ENCODE assay signal across 1 cellular context in genomic region chr2:170524828-170525565, GRCh38.
A peak's percentile ranks its signal among the peaks of the same experiment; 100 is the strongest.
TF ChIP-seq lines count a peak whose summit lies in the region.

No MANE protein-coding gene starts in this region.

TF ChIP-seq in GM12878, 131 proteins besides CTCF, POLR2A, EP300 and RAD21 (continued from another document):
- TF ChIP-seq RELB (IDR thresholded peaks at IDR 0.05; ENCODE audit: low read depth), result peak; percentile 71
- TF ChIP-seq IKZF2 (IDR thresholded peaks at IDR 0.05), result peak; percentile 77 to 82
- no peak for TF ChIP-seq SUZ12 (IDR thresholded peaks at IDR 0.05; ENCODE audit: unreplicated experiment)
- 0 out of 2 replicates have a peak, but pooled peaks have one; percentile 31 for TF ChIP-seq DPF2 (IDR thresholded peaks at IDR 0.05)
- no peak for TF ChIP-seq LARP7 (IDR thresholded peaks at IDR 0.05)
- no peak for TF ChIP-seq E2F8 (IDR thresholded peaks at IDR 0.05; ENCODE audit: low read depth, partially characterized antibody)
- peak; percentile 69 for TF ChIP-seq IKZF1 (conservative IDR thresholded peaks at IDR 0.05)
- TF ChIP-seq RBBP5 (conservative IDR thresholded peaks at IDR 0.05), result no peak
- 0 out of 2 replicates have a peak, but pooled peaks have one; percentile 21 for TF ChIP-seq SPI1 (IDR thresholded peaks at IDR 0.05; ENCODE audit: borderline replicate concordance, insufficient read depth, low read depth, low read length)
- 0 out of 2 replicates have a peak, but pooled peaks have one; percentile 48 for TF ChIP-seq ZNF687 (IDR thresholded peaks at IDR 0.05)
- no peak for TF ChIP-seq NR2C1 (IDR thresholded peaks at IDR 0.05)
- TF ChIP-seq NBN (IDR thresholded peaks at IDR 0.05), result peak; percentile 26; the same call in 1 of the 2 replicates
